ENCODE assay signal across 12 cellular contexts in genomic region chr10:89873047-89873446, GRCh38.
DNase-seq lines count a peak whose midpoint lies in the region; ATAC-seq, FAIRE-seq and TF ChIP-seq lines count a peak whose summit lies in the region.
"Had no signal": no experiment of that assay in that cellular context is flagged by ENCODE, and none has a peak within 500 bp of the region (broad histone marks: within the 10 kb centered on the region; RNA-seq: fewer than 3 reads in every experiment).

No MANE protein-coding gene starts in this region.

- no peak for DNase-seq in GM12891 (ENCODE audit: insufficient read length, low spot score)
- no peak for DNase-seq in mucosa of gallbladder (ENCODE audit: low spot score)
- no peak for DNase-seq in SW 1271 (lab: John Stamatoyannopoulos, UW)
- DNase-seq in NCI-H146 (lab: John Stamatoyannopoulos, UW), result no peak
- DNase-seq: glutamatergic neuron, NCI-H2081 treated with DMSO at 0.1 percent for 48 hours, SJCRH30 had no signal

- FAIRE-seq in GM12891 (lab: Jason Lieb, UNC), result peak; percentile 80
- FAIRE-seq: endothelial cell of umbilical vein had no signal

- peak; percentile 93 for ATAC-seq in GM19351 (IDR thresholded peaks at IDR 0.05; ENCODE audit: unreplicated experiment)
- ATAC-seq in HG02610 (IDR thresholded peaks at IDR 0.05; ENCODE audit: unreplicated experiment), result peak; percentile 96
- ATAC-seq in HG03175 (IDR thresholded peaks at IDR 0.05; ENCODE audit: unreplicated experiment), result peak; percentile 83
- no peak for ATAC-seq in HG03521 (IDR thresholded peaks at IDR 0.05; ENCODE audit: unreplicated experiment)

- no peak for TF ChIP-seq POLR2A in GM12891 (IDR thresholded peaks at IDR 0.05; ENCODE audit: low read depth, low read length)

TF ChIP-seq in GM12891, 5 proteins besides CTCF, POLR2A, EP300 and RAD21:
- peak; percentile 92 for TF ChIP-seq POU2F2 (IDR thresholded peaks at IDR 0.05; ENCODE audit: low read depth, low read length)
- no peak for TF ChIP-seq POLR2AphosphoS5 (IDR thresholded peaks at IDR 0.05; ENCODE audit: low read depth, low read length)
TF ChIP-seq in GM12891: peak in this region for 1.
